Comparison of ENCODE assay signal across 30 cellular contexts in the genomic region with DNA sequence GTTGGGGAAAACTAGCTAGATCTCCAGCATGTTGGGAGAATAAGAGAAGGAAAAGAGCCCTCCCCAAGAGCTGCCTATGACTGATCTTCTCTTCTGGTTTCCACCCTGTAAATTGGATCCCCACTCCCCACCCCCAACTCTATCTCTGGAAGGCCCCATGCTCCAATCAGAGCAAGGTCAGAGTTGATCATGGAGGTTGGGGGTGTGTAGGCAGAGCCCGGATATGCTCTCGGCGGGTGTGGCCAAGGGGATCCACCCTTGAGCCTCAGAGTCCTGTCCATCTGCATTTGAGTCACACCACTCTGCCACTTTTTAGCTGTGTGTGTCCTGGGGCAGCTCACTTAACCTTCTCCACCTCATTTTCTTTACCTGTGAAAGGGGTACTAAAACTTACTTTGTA.
"Had no signal": no experiment of that assay in that cellular context is flagged by ENCODE, and none has a peak within 500 bp of the region (broad histone marks: within the 10 kb centered on the region; RNA-seq: fewer than 3 reads in every experiment).

No MANE protein-coding gene starts in this region.

- H3K27me3 ChIP-seq: left lung, pancreas, suprapubic skin, tibial artery, upper lobe of right lung, uterus had no signal

- H3K27ac Mint-ChIP-seq: naive thymus-derived CD8-positive, alpha-beta T cell; nephron; stimulated activated naive CD8-positive, alpha-beta T cell treated with anti-CD3 and anti-CD28 coated beads, Interleukin-15, Interleukin-2, amounts not matched to agents 100 ng/mL and 50 ng/mL, for 24 hours had no signal

- H3K4me3 ChIP-seq: left lung, lower lobe of right lung, pancreas, prostate gland, skin epidermis, suprapubic skin, thoracic aorta, tibial artery, upper lobe of right lung, uterus had no signal

- ATAC-seq: left colon; left lung; lower lobe of right lung; naive thymus-derived CD8-positive, alpha-beta T cell; pancreas; right cardiac atrium; sciatic nerve; upper lobe of right lung had no signal

- H3K9me3 Mint-ChIP-seq: naive thymus-derived CD8-positive, alpha-beta T cell; nephron; neural crest cell; stimulated activated naive CD8-positive, alpha-beta T cell treated with anti-CD3 and anti-CD28 coated beads, Interleukin-15, Interleukin-2, amounts not matched to agents 100 ng/mL and 50 ng/mL, for 24 hours had no signal

- H3K4me1 ChIP-seq: pancreas, uterus had no signal

- H3K27ac ChIP-seq: left lung, lower lobe of right lung, pancreas, prostate gland, skin epidermis, suprapubic skin, thoracic aorta, tibial artery, upper lobe of right lung, uterus had no signal

- FAIRE-seq: keratinocyte, pancreas had no signal

- DNase-seq: hippocampal formation; left colon; left lung; lower lobe of right lung; mammary epithelial cell; mesenchymal stem cell; naive thymus-derived CD8-positive, alpha-beta T cell; nucleus accumbens; pancreas; posterior cingulate gyrus; retina; stimulated activated CD4-positive, alpha-beta T cell treated with anti-CD3 and anti-CD28 coated beads, Interleukin-12 subunit alpha, Interleukin-12 subunit beta, amount 100 ng/mL, for 4 hours; stimulated activated CD4-positive, alpha-beta T cell treated with anti-CD3 and anti-CD28 coated beads, Interleukin-15, amount 100 ng/mL, for 24 hours; stimulated activated CD4-positive, alpha-beta T cell treated with anti-CD3 and anti-CD28 coated beads, Interleukin-2, amount 100 ng/mL, for 24 hours; stimulated activated CD4-positive, alpha-beta T cell treated with anti-CD3 and anti-CD28 coated beads, Interleukin-4, amount 100 ng/mL, for 1 hour; stimulated activated naive CD4-positive, alpha-beta T cell; tibial artery; trophoblast cell; upper lobe of right lung; uterus had no signal

- H3K9me3 ChIP-seq: left lung, lower lobe of right lung, pancreas, prostate gland, suprapubic skin, thoracic aorta, tibial artery, upper lobe of right lung, uterus had no signal

- H3K36me3 Mint-ChIP-seq: naive thymus-derived CD8-positive, alpha-beta T cell had no signal

- H3K36me3 ChIP-seq: lower lobe of right lung, pancreas, prostate gland, upper lobe of right lung, uterus had no signal

- H3K4me3 Mint-ChIP-seq: nephron; neural crest cell; stimulated activated naive CD8-positive, alpha-beta T cell treated with anti-CD3 and anti-CD28 coated beads, Interleukin-15, Interleukin-2, amounts not matched to agents 100 ng/mL and 50 ng/mL, for 24 hours had no signal

- H3K4me1 Mint-ChIP-seq: naive thymus-derived CD8-positive, alpha-beta T cell had no signal
